In genomic region chr4:87999191-87999691, GRCh38 we compare ENCODE assay signal across 4 cellular contexts. TPM values are rescaled to one million over a fixed set of nuclear protein-coding genes. Genes with fewer than 3 reads are reported as not detected.
"Had no signal": no experiment of that assay in that cellular context is flagged by ENCODE, and none has a peak within 500 bp of the region (broad histone marks: within the 10 kb centered on the region; RNA-seq: fewer than 3 reads in every experiment).

No MANE protein-coding gene starts in this region.

RNA-seq across cellular contexts. Expression of gene SPP1, which starts 23.7 kb away (rescaled TPM):
- total RNA-seq: activated B cell treated with CpG ODN at 0.5 μM for 24 hours; activated CD8-positive, alpha-beta T cell treated with anti-CD3 and anti-CD28 coated beads for 36 hours; dermis microvascular lymphatic vessel endothelial cell; T-helper 17 cell had no signal
